ENCODE assay signal across 20 cellular contexts in the genomic region with DNA sequence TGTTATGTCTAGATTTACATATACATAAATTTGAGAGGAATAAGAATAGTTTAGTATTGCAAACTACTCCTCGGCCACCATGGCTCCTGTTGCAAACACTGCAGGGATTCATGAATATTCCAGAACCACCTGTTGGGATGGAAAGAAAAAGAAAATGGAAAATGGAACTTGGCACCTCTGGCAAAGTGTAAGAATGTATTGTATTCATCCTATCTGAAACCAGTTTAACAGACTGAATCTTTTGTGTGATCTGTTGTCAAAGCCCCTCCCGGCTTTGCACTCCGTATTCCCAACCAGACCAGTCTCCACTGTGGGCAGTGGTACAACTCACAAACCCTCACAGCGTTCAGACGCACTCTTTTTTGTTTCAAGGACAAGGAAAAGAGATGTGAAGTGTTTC.
"Had no signal": no experiment of that assay in that cellular context is flagged by ENCODE, and none has a peak within 500 bp of the region (broad histone marks: within the 10 kb centered on the region; RNA-seq: fewer than 3 reads in every experiment).

No MANE protein-coding gene starts in this region.

- H3K9ac ChIP-seq: parathyroid adenoma had no signal

- H3K4me1 ChIP-seq: colonic mucosa, parathyroid adenoma, psoas muscle, right lobe of liver, upper lobe of right lung, vagina had no signal

- H3K36me3 ChIP-seq: colonic mucosa, right lobe of liver, upper lobe of right lung, vagina had no signal

- H3K4me3 Mint-ChIP-seq: natural killer cell; neural crest cell; stimulated activated effector memory CD8-positive, alpha-beta T cell treated with anti-CD3 and anti-CD28 coated beads, Interleukin-12 subunit alpha, Interleukin-12 subunit beta, amount 100 ng/mL, for 72 hours had no signal

- H3K36me3 Mint-ChIP-seq: natural killer cell; stimulated activated effector memory CD8-positive, alpha-beta T cell treated with anti-CD3 and anti-CD28 coated beads, Interleukin-12 subunit alpha, Interleukin-12 subunit beta, amount 100 ng/mL, for 72 hours had no signal

- H3K27me3 ChIP-seq: colonic mucosa, heart left ventricle, right lobe of liver, tibial nerve, upper lobe of right lung, vagina had no signal

- H3K27ac Mint-ChIP-seq: natural killer cell; stimulated activated effector memory CD8-positive, alpha-beta T cell treated with anti-CD3 and anti-CD28 coated beads, Interleukin-12 subunit alpha, Interleukin-12 subunit beta, amount 100 ng/mL, for 72 hours had no signal

- H3K27ac ChIP-seq: colonic mucosa, heart left ventricle, parathyroid adenoma, psoas muscle, right lobe of liver, tibial nerve, upper lobe of right lung, vagina had no signal

- H3K4me1 Mint-ChIP-seq: natural killer cell; neural crest cell; stimulated activated effector memory CD8-positive, alpha-beta T cell treated with anti-CD3 and anti-CD28 coated beads, Interleukin-12 subunit alpha, Interleukin-12 subunit beta, amount 100 ng/mL, for 72 hours had no signal

- H3K9me3 Mint-ChIP-seq: natural killer cell; neural crest cell; stimulated activated effector memory CD8-positive, alpha-beta T cell treated with anti-CD3 and anti-CD28 coated beads, Interleukin-12 subunit alpha, Interleukin-12 subunit beta, amount 100 ng/mL, for 72 hours had no signal

- H3K79me2 ChIP-seq: parathyroid adenoma had no signal

- H2AFZ ChIP-seq: parathyroid adenoma had no signal

- ATAC-seq: heart left ventricle; left lobe of liver; natural killer cell; psoas muscle; right lobe of liver; stimulated activated effector memory CD8-positive, alpha-beta T cell treated with anti-CD3 and anti-CD28 coated beads, Interleukin-12 subunit alpha, Interleukin-12 subunit beta, amount 100 ng/mL, for 72 hours; stimulated activated naive CD8-positive, alpha-beta T cell treated with anti-CD3 and anti-CD28 coated beads, Interleukin-15, Interleukin-2, amounts not matched to agents 100 U/mL and 50 U/mL, for 24 hours; upper lobe of right lung had no signal

- DNase-seq: colonic mucosa; effector CD4-positive, alpha-beta T cell; heart left ventricle; hypothalamus; mammary epithelial cell; natural killer cell; occipital lobe; psoas muscle; retina; right lobe of liver; stimulated activated CD4-positive, alpha-beta T cell treated with anti-CD3 and anti-CD28 coated beads, Interleukin-4, amount 100 ng/mL, for 1 hour; stimulated activated CD8-positive, alpha-beta memory T cell treated with anti-CD3 and anti-CD28 coated beads, Interleukin-4, amount 100 ng/mL, for 48 hours; stimulated activated naive CD8-positive, alpha-beta T cell treated with anti-CD3 and anti-CD28 coated beads, Interleukin-15, Interleukin-2, amounts not matched to agents 100 U/mL and 50 U/mL, for 24 hours; upper lobe of right lung had no signal

- H3K9me3 ChIP-seq: colonic mucosa, right lobe of liver, upper lobe of right lung, vagina had no signal

- H3K4me3 ChIP-seq: colonic mucosa, heart left ventricle, psoas muscle, right lobe of liver, tibial nerve, upper lobe of right lung, vagina had no signal
